8 cellular contexts compared by ENCODE assay signal in the genomic region with DNA sequence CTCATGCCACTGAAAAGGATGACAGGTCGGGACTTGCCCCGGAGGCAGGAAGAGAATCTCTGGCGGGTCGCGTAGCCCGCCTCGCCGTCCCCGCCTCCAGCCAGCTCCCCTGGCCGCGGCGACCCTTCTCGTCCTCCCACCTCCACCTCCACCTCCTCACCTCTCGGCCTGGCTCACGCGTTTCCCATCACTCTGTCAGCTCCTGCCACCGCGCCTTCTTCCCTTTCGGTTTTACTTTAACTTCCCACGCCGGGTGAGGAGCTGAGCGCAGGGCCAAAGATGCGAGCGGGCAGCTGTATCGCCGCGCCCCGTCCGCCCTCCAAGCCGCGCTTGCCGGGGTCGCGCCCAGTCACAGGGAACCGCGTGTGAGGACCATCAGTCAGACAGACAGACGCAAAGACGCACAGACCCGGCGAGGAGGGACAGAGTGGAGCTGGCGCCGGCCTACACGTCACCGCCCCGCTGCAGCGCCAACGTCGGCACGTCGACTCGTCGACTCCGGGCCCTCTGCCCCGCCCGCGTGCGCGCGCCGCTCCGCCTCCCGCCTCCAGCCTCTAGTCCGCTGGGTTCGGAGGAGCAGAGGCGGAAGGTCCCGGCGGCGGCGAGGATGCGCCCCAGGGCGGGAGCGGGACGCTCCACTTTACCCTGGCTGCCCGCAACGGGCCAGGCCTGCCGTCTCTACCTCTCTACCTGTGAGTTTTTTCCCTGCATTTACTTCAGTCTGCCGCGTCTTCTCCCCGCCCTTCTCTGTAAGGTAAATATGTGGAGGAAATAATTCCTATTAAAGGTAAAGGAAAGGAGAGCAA.
DNase-seq lines count a peak whose midpoint lies in the region; ATAC-seq and TF ChIP-seq lines count a peak whose summit lies in the region.

A gene with protein sequence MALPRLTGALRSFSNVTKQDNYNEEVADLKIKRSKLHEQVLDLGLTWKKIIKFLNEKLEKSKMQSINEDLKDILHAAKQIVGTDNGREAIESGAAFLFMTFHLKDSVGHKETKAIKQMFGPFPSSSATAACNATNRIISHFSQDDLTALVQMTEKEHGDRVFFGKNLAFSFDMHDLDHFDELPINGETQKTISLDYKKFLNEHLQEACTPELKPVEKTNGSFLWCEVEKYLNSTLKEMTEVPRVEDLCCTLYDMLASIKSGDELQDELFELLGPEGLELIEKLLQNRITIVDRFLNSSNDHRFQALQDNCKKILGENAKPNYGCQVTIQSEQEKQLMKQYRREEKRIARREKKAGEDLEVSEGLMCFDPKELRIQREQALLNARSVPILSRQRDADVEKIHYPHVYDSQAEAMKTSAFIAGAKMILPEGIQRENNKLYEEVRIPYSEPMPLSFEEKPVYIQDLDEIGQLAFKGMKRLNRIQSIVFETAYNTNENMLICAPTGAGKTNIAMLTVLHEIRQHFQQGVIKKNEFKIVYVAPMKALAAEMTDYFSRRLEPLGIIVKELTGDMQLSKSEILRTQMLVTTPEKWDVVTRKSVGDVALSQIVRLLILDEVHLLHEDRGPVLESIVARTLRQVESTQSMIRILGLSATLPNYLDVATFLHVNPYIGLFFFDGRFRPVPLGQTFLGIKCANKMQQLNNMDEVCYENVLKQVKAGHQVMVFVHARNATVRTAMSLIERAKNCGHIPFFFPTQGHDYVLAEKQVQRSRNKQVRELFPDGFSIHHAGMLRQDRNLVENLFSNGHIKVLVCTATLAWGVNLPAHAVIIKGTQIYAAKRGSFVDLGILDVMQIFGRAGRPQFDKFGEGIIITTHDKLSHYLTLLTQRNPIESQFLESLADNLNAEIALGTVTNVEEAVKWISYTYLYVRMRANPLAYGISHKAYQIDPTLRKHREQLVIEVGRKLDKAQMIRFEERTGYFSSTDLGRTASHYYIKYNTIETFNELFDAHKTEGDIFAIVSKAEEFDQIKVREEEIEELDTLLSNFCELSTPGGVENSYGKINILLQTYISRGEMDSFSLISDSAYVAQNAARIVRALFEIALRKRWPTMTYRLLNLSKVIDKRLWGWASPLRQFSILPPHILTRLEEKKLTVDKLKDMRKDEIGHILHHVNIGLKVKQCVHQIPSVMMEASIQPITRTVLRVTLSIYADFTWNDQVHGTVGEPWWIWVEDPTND (N-terminal part only) (minus strand): TSS at position 429 of the 806 bp plus-strand sequence. CDS start 13,332 bp downstream, outside the sequence.

- H3K4me3 ChIP-seq in choroid plexus epithelial cell (ENCODE audit: low read depth, low read length), result peak within 1 kb of the TSS; percentile 95

- peak within 1 kb of the TSS; percentile 88 for H3K27ac ChIP-seq in layer of hippocampus (ENCODE audit: low read depth, low read length)

- DNase-seq in Ammon's horn (ENCODE audit: low spot score) (peak; percentile 97), NCI-H446 (lab: John Stamatoyannopoulos, UW) (peak; percentile 62 to 87), choroid plexus epithelial cell (ENCODE audit: low read depth) (peak; percentile 93)
- peak; percentile 86 to 87 for DNase-seq in activated CD4-positive, alpha-beta T cell treated with anti-CD3 and anti-CD28 coated beads for 24 hours (ENCODE audit: low read depth in 2 of 2)
- peak; percentile 77 to 90 (median 85) for DNase-seq in stimulated activated CD4-positive, alpha-beta T cell treated with anti-CD3 and anti-CD28 coated beads, Interleukin-1b, Interleukin-23, amount 100 ng/mL, for 24 hours (ENCODE audit: low read depth in 4 of 4, low spot score in 1 of 4)

- no peaks in the 10 kb centered on the region for H3K27me3 ChIP-seq in layer of hippocampus (ENCODE audit: control insufficient read depth, insufficient read depth, low read length)

- no peak for TF ChIP-seq CTCF in choroid plexus epithelial cell (conservative IDR thresholded peaks at IDR 0.05; ENCODE audit: low read depth, low read length)

- ATAC-seq in GM19043 (IDR thresholded peaks at IDR 0.05; ENCODE audit: low read depth, unreplicated experiment), result peak; percentile 95
- peak; percentile 97 for ATAC-seq in HG03354 (IDR thresholded peaks at IDR 0.05; ENCODE audit: poor library complexity, severe bottlenecking, unreplicated experiment)

Comparison
In these comparisons a context has a peak if more than half of its experiments do, and no peak if none do; other contexts are left out.
1. Peak in every context shown above with its lines: DNase-seq, ATAC-seq, H3K4me3 ChIP-seq and H3K27ac ChIP-seq.